8 cellular contexts compared by ENCODE assay signal in genomic region chr18:657311-657997, GRCh38. TPM values are rescaled to one million over a fixed set of nuclear protein-coding genes. Genes with fewer than 3 reads are reported as not detected.
DNase-seq lines count a peak whose midpoint lies in the region; ATAC-seq and TF ChIP-seq lines count a peak whose summit lies in the region.

Gene TYMS, plus strand, starts transcription at chr18:657653. Its CDS starts 90 bp downstream, at chr18:657743.

- H3K27ac ChIP-seq in WERI-Rb-1 (peak within 1 kb of the TSS; percentile 98), mesodermal cell (ENCODE audit: low read depth, low read length, severe bottlenecking) (peak within 1 kb of the TSS; percentile 87), subcutaneous abdominal adipose tissue (ENCODE audit: low read depth, low read length) (no peak within 1 kb of the TSS)

- TF ChIP-seq CTCF in WERI-Rb-1 (IDR thresholded peaks at IDR 0.05; ENCODE audit: low read depth, low read length), result no peak

- DNase-seq in CMK (ENCODE audit: low read depth), result peak; percentile 33
- DNase-seq in NCI-H2196 treated with DMSO at 0.1 percent for 48 hours (lab: John Stamatoyannopoulos, UW; ENCODE audit: unreplicated experiment), result peak; percentile 82
- DNase-seq in WERI-Rb-1, result peak; percentile 91
- peak; percentile 9 to 22 (median 15) for DNase-seq in effector memory CD8-positive, alpha-beta T cell

- H3K36me3 ChIP-seq in WERI-Rb-1 (peaks cover 46% of the 10 kb centered on the region), mesodermal cell (ENCODE audit: control insufficient read depth, insufficient read depth, low read length) (peaks cover 40% of the 10 kb centered on the region), subcutaneous abdominal adipose tissue (ENCODE audit: control insufficient read depth in 5 of 5, insufficient read depth in 5 of 5, low read length in 5 of 5) (no peaks in the 10 kb centered on the region)

- peaks cover 28 to 41% of the 10 kb centered on the region in 2 donors for H3K27me3 Mint-ChIP-seq in effector memory CD8-positive, alpha-beta T cell

- peak; percentile 54 for ATAC-seq in GM19324 (IDR thresholded peaks at IDR 0.05; ENCODE audit: low FRiP score, unreplicated experiment)
- ATAC-seq in HG03378 (IDR thresholded peaks at IDR 0.05; ENCODE audit: unreplicated experiment), result peak; percentile 38
- peak; percentile 65 for ATAC-seq in effector memory CD8-positive, alpha-beta T cell (replicated peaks)

- H3K9ac ChIP-seq in subcutaneous abdominal adipose tissue (ENCODE audit: low read length in 5 of 5), result peak within 1 kb of the TSS in 4 of 5 donors; percentile 40 to 64 (median 54)

- peak within 1 kb of the TSS; percentile 82 to 84 for H3K4me3 Mint-ChIP-seq in effector memory CD8-positive, alpha-beta T cell

- H3K4me1 ChIP-seq in mesodermal cell (ENCODE audit: control insufficient read depth, insufficient read depth, low read length, poor library complexity, severe bottlenecking), result peaks cover 2% of the 10 kb centered on the region
- peaks cover 0 to 21% (median 17%) of the 10 kb centered on the region in 5 donors for H3K4me1 ChIP-seq in subcutaneous abdominal adipose tissue (ENCODE audit: control insufficient read depth in 5 of 5, insufficient read depth in 5 of 5, low read length in 5 of 5)

- WGBS in mesodermal cell (ENCODE audit: insufficient coverage in 2 of 2), 2 experiments, result 0% methylated on average over 68 to 79 of the region's 79 CpGs

- H3K9me3 Mint-ChIP-seq in effector memory CD8-positive, alpha-beta T cell, result peaks cover 0 to 2% of the 10 kb centered on the region in 2 donors

- H3K36me3 Mint-ChIP-seq in effector memory CD8-positive, alpha-beta T cell (ENCODE audit: insufficient read depth), result peaks cover 3% of the 10 kb centered on the region

- H3K4me3 ChIP-seq in WERI-Rb-1 (ENCODE audit: low read depth, low read length), result peak within 1 kb of the TSS; percentile 87
- H3K4me3 ChIP-seq in mesodermal cell (ENCODE audit: extremely low read depth, insufficient read depth, low read length, poor library complexity, severe bottlenecking), result peak within 1 kb of the TSS; percentile 85
- H3K4me3 ChIP-seq in subcutaneous abdominal adipose tissue (ENCODE audit: low read depth in 1 of 5, low read length in 5 of 5), result peak within 1 kb of the TSS; percentile 69 to 95 (median 82)

- no peaks in the 10 kb centered on the region for H3K27me3 ChIP-seq in WERI-Rb-1 (ENCODE audit: insufficient read depth, low read depth, severe bottlenecking)
- H3K27me3 ChIP-seq in subcutaneous abdominal adipose tissue (ENCODE audit: control insufficient read depth in 5 of 5, insufficient read depth in 4 of 5, low read length in 5 of 5), result peaks cover 0 to 12% (median 6%) of the 10 kb centered on the region in 5 donors

- peak within 1 kb of the TSS; percentile 10 to 41 for H3K27ac Mint-ChIP-seq in effector memory CD8-positive, alpha-beta T cell

- H3K9me3 ChIP-seq in WERI-Rb-1 (ENCODE audit: severe bottlenecking) (peaks cover 4% of the 10 kb centered on the region), mesodermal cell (ENCODE audit: control insufficient read depth, low read length) (peaks cover 9% of the 10 kb centered on the region), subcutaneous abdominal adipose tissue (ENCODE audit: control insufficient read depth in 5 of 5, low read length in 5 of 5) (no peaks in the 10 kb centered on the region)

- peaks cover 11 to 12% of the 10 kb centered on the region in 2 donors for H3K4me1 Mint-ChIP-seq in effector memory CD8-positive, alpha-beta T cell (ENCODE audit: low read depth in 2 of 2)

RNA-seq across cellular contexts. Expression of gene TYMS, which starts in this region (rescaled TPM):
- 211 TPM for polyA plus RNA-seq in mesodermal cell (2013, experiment 1 of 2)
- 205 TPM for polyA plus RNA-seq in mesodermal cell (2013, experiment 2 of 2)

Comparison
In these comparisons a context has a peak if more than half of its experiments do, and no peak if none do; other contexts are left out.
1. DNase-seq: peak in every context shown above with its lines; median percentile 91 in WERI-Rb-1; 82 in NCI-H2196 treated with DMSO at 0.1 percent for 48 hours; 33 in CMK; 15 in effector memory CD8-positive, alpha-beta T cell.